8 cellular contexts compared by ENCODE assay signal in the genomic region with DNA sequence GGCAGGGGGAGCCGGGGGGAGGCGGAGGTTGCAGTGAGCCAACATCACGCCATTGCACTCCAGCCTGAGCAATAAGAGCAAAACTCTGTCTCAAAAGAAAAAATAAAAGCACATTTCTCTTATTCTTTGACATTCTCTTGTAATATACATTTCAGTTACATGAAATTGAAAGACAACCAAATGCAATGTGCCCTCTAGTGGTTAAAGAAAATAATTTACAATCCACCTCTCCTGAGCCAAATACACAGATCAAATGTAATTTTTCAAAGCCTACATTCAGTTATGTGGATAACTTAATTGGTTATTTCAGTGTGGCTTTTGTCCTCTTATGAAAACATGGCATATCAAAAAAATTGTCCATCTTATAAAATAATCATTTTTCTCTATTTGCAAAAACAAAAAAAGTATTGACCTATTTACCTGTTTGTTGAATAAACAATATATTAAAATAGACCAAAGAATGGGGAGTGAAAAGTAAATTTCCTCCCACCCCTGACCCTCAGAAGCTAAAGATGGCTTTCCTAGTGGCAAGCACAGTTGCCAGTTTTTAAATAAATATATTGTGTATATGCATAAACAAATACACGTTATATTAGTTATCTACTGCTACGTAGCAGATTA. TPM values are rescaled to one million over a fixed set of nuclear protein-coding genes. Genes with fewer than 3 reads are reported as not detected.
DNase-seq lines count a peak whose midpoint lies in the region; ATAC-seq, FAIRE-seq and TF ChIP-seq lines count a peak whose summit lies in the region.
"Had no signal": no experiment of that assay in that cellular context is flagged by ENCODE, and none has a peak within 500 bp of the region (broad histone marks: within the 10 kb centered on the region; RNA-seq: fewer than 3 reads in every experiment).

No MANE protein-coding gene starts in this region.

- peak; percentile 93 for FAIRE-seq in endometrium (lab: Jason Lieb, UNC)

- DNase-seq in GM03348 (ENCODE audit: low spot score) (peak; percentile 68), Panc1 (ENCODE audit: low read depth, low spot score) (no peak), putamen (ENCODE audit: low spot score) (no peak)

- peak; percentile 52 for ATAC-seq in HG03520 (IDR thresholded peaks at IDR 0.05; ENCODE audit: unreplicated experiment)
- ATAC-seq in Panc1 = peak; percentile 82
- ATAC-seq in GM18907 (IDR thresholded peaks at IDR 0.05; ENCODE audit: unreplicated experiment) = no peak

- H3K9me3 ChIP-seq in Panc1 (ENCODE audit: control insufficient read depth, insufficient read depth, low read depth, low read length) = no peaks in the 10 kb centered on the region

- intact Hi-C loops in Panc1 (cut with micrococcal nuclease; ENCODE audit: unreplicated experiment) = loop anchor here (2.0 kb wide), 2 partner anchors 58 to 158 kb away; no protein-coding TSS in a partner anchor

- CTCF ChIA-PET in Panc1 (lab: Charles Lee) = interaction anchor here (1.1 to 2.1 kb wide), 2 partner anchors 58 to 159 kb away, joined by 3 to 9 read pairs; no protein-coding TSS in a partner anchor

- H3K4me1 Mint-ChIP-seq in nephron = peaks cover 13% of the 10 kb centered on the region

- no peak overlapping the region for H3K4me3 ChIP-seq in Panc1 (ENCODE audit: low read depth in 2 of 2, low read length in 2 of 2)
- H3K4me3 ChIP-seq: skin epidermis had no signal

- H3K36me3 Mint-ChIP-seq in nephron (ENCODE audit: low read depth) = no peaks in the 10 kb centered on the region

- no TSS peak for BruUV-seq in Panc1 (replicated peaks; lab: Mats Ljungman, UMichigan)

- H3K27me3 Mint-ChIP-seq in nephron (ENCODE audit: low read depth) = peaks cover 1% of the 10 kb centered on the region

- no peak overlapping the region for H3K27ac ChIP-seq in Panc1 (ENCODE audit: low read length)
- H3K27ac ChIP-seq: skin epidermis had no signal

- H3K4me1 ChIP-seq in Panc1 (ENCODE audit: control insufficient read depth, insufficient read depth, low read length) = no peaks in the 10 kb centered on the region

- H3K27me3 ChIP-seq in Panc1 (ENCODE audit: control insufficient read depth, insufficient read depth, low read length) = no peaks in the 10 kb centered on the region

- TF ChIP-seq CTCF in Panc1 (IDR thresholded peaks at IDR 0.05) (peak; percentile 82), nephron (IDR thresholded peaks at IDR 0.05; ENCODE audit: unreplicated experiment in 3 of 3) (peak; percentile 66 to 78 (median 74))

- in situ Hi-C loops in Panc1 (cut with HindIII; ENCODE audit: low pct_unique_long_range_greater_than_20kb, low sequenced_read_pairs) = no loop called here

- no peaks in the 10 kb centered on the region for H3K36me3 ChIP-seq in Panc1 (ENCODE audit: control insufficient read depth, insufficient read depth, low read length)

- H3K27ac Mint-ChIP-seq in nephron = peak overlapping the region in 2 of 3 experiments; percentile 29 to 33

- POLR2A ChIA-PET in Panc1 (lab: Charles Lee) = no interaction called here

- H3K4me3 Mint-ChIP-seq in nephron = no peak overlapping the region

- H3K9me3 Mint-ChIP-seq in nephron = peaks cover 3% of the 10 kb centered on the region

RNA-seq across cellular contexts. Expression of gene U2SURP, which starts 14.2 kb away (rescaled TPM):
- 135 TPM for total RNA-seq in Panc1 (2021; ENCODE audit: unreplicated experiment)
- polyA plus RNA-seq in Panc1 (2012; ENCODE audit: insufficient read length) = 38.6 TPM

RNA-seq across cellular contexts. Expression of gene PAQR9, which starts 23.7 kb away (rescaled TPM):
- 0.36 TPM for total RNA-seq in Panc1 (2021; ENCODE audit: unreplicated experiment)
- 0.24 TPM for polyA plus RNA-seq in Panc1 (2012; ENCODE audit: insufficient read length)
